ENCODE assay signal across 8 cellular contexts in genomic region chr9:16191691-16192402, GRCh38.
DNase-seq lines count a peak whose midpoint lies in the region; ATAC-seq lines count a peak whose summit lies in the region.

No MANE protein-coding gene starts in this region.

- peaks cover 14% of the 10 kb centered on the region for H3K4me1 ChIP-seq in mesenchymal stem cell (ENCODE audit: control insufficient read depth, insufficient read depth, low read depth, low read length)

- H3K4me3 ChIP-seq in Jurkat, Clone E6-1 (ENCODE audit: low read length): peak overlapping the region; percentile 25
- H3K4me3 ChIP-seq in mesenchymal stem cell (ENCODE audit: insufficient read depth in 1 of 2, low read depth in 1 of 2, low read length in 2 of 2): no peak overlapping the region

- H3K79me1 ChIP-seq in mesenchymal stem cell (replicated peaks; ENCODE audit: low read length, poor library complexity, severe bottlenecking): no peaks in the 10 kb centered on the region

- DNase-seq in COLO668 (lab: John Stamatoyannopoulos, UW; ENCODE audit: unreplicated experiment): peak; percentile 72
- peak; percentile 40 for DNase-seq in Jurkat, Clone E6-1 (ENCODE audit: low read depth, low spot score)
- DNase-seq in SK-N-DZ (ENCODE audit: low spot score): peak; percentile 54
- peak; percentile 87 for DNase-seq in ecto neural progenitor cell (ENCODE audit: low spot score)
- DNase-seq in mesenchymal stem cell: peak; percentile 92
- peak; percentile 70 for DNase-seq in stromal cell of bone marrow (ENCODE audit: low read depth)

- no peaks in the 10 kb centered on the region for H3K36me3 ChIP-seq in mesenchymal stem cell (ENCODE audit: control insufficient read depth in 1 of 2, insufficient read depth in 2 of 2, low read depth in 1 of 2, low read length in 2 of 2)

- no peak overlapping the region for H3K14ac ChIP-seq in mesenchymal stem cell (ENCODE audit: low read length in 2 of 2)

- ATAC-seq in GM19035 (IDR thresholded peaks at IDR 0.05; ENCODE audit: unreplicated experiment) (peak; percentile 81), GM21825 (IDR thresholded peaks at IDR 0.05; ENCODE audit: unreplicated experiment) (no peak)

- H2AK5ac ChIP-seq in mesenchymal stem cell (ENCODE audit: low read length, severe bottlenecking): peak overlapping the region; percentile 11

- H3K4ac ChIP-seq in mesenchymal stem cell (ENCODE audit: low read depth in 1 of 2, low read length in 2 of 2): peak overlapping the region in 1 of 2 experiments; percentile 71

- H3K4me2 ChIP-seq in mesenchymal stem cell (ENCODE audit: low read length, poor library complexity, severe bottlenecking): no peak overlapping the region

- no peak overlapping the region for H3K23ac ChIP-seq in mesenchymal stem cell (ENCODE audit: low read length in 2 of 2)

- H4K8ac ChIP-seq in mesenchymal stem cell (ENCODE audit: low read length): peak overlapping the region; percentile 90

- H3K27ac ChIP-seq in mesenchymal stem cell (ENCODE audit: low read length, poor library complexity, severe bottlenecking): peak overlapping the region; percentile 90

- H2BK12ac ChIP-seq in mesenchymal stem cell (ENCODE audit: low read length in 2 of 2): peak overlapping the region; percentile 64 to 73

- WGBS in mesenchymal stem cell: 0% methylated on average over 12 of the region's 14 CpGs

- H3K27me3 ChIP-seq in mesenchymal stem cell (ENCODE audit: control insufficient read depth in 1 of 2, insufficient read depth in 1 of 2, low read length in 2 of 2): no peaks in the 10 kb centered on the region

- peak overlapping the region; percentile 58 for H3K9ac ChIP-seq in mesenchymal stem cell (ENCODE audit: low read length)

- no peak overlapping the region for H2AFZ ChIP-seq in mesenchymal stem cell (ENCODE audit: low read depth, low read length)

- no peak overlapping the region for H2BK15ac ChIP-seq in mesenchymal stem cell (ENCODE audit: low read depth, poor library complexity, severe bottlenecking)

- H2BK5ac ChIP-seq in mesenchymal stem cell (ENCODE audit: low read depth, low read length, poor library complexity, severe bottlenecking): peak overlapping the region; percentile 93

- H3K9me3 ChIP-seq in mesenchymal stem cell (ENCODE audit: control insufficient read depth, low read length): peaks cover 11% of the 10 kb centered on the region

- H4K91ac ChIP-seq in mesenchymal stem cell (ENCODE audit: low read length): peak overlapping the region; percentile 46

- H3K18ac ChIP-seq in mesenchymal stem cell (ENCODE audit: low read depth in 1 of 2, low read length in 2 of 2): peak overlapping the region; percentile 30 to 93

- H2BK120ac ChIP-seq in mesenchymal stem cell (ENCODE audit: low read depth, low read length): no peak overlapping the region

Comparison
In these comparisons a context has a peak if more than half of its experiments do, and no peak if none do; other contexts are left out.
1. DNase-seq: peak in every context shown above with its lines; median percentile 92 in mesenchymal stem cell; 87 in ecto neural progenitor cell; 72 in COLO668; 70 in stromal cell of bone marrow; 54 in SK-N-DZ; 40 in Jurkat, Clone E6-1.